9 cellular contexts compared by ENCODE assay signal in genomic region chr10:123139521-123140163, GRCh38. TPM values are rescaled to one million over a fixed set of nuclear protein-coding genes. Genes with fewer than 3 reads are reported as not detected.
A peak's percentile ranks its signal among the peaks of the same experiment; 100 is the strongest.
DNase-seq lines count a peak whose midpoint lies in the region; ATAC-seq and TF ChIP-seq lines count a peak whose summit lies in the region.
"Had no signal": no experiment of that assay in that cellular context is flagged by ENCODE, and none has a peak within 500 bp of the region (broad histone marks: within the 10 kb centered on the region; RNA-seq: fewer than 3 reads in every experiment).

No MANE protein-coding gene starts in this region.

- TF ChIP-seq CTCF in GM06990 (IDR thresholded peaks at IDR 0.05; ENCODE audit: insufficient read depth, low read length, poor library complexity, severe bottlenecking) (no peak), brain (conservative IDR thresholded peaks at IDR 0.05) (no peak), nephron progenitor cell (IDR thresholded peaks at IDR 0.05) (no peak)

- H3K36me3 ChIP-seq in GM06990 (ENCODE audit: control insufficient read depth, insufficient read depth, low read length): no peaks in the 10 kb centered on the region

- no peaks in the 10 kb centered on the region; the same call in 1 of the 2 replicates for H3K27me3 ChIP-seq in GM06990 (replicated peaks; ENCODE audit: control insufficient read depth, insufficient read depth, low read length)

- DNase-seq in GM06990 (ENCODE audit: extremely low read depth, insufficient read length) (no peak), MV-4-11 (lab: John Stamatoyannopoulos, UW) (peak; percentile 43), nephron progenitor cell (peak; percentile 51), H4 (ENCODE audit: low spot score) (no peak), NCI-H146 treated with DMSO at 0.1 percent for 48 hours (lab: John Stamatoyannopoulos, UW; ENCODE audit: unreplicated experiment) (no peak)
- no peak for DNase-seq in stimulated activated CD4-positive, alpha-beta T cell treated with anti-CD3 and anti-CD28 coated beads, Interleukin-4, amount 100 ng/mL, for 24 hours
- DNase-seq: NK-92 treated with Interleukin-12 subunit alpha and Interleukin-12 subunit beta, amount 100 ng/mL, for 24 hours had no signal

- H3K4me3 Mint-ChIP-seq in brain (peak overlapping the region; percentile 32 to 73 (median 68)), nephron progenitor cell (no peak overlapping the region)

- ATAC-seq in HG02885 (IDR thresholded peaks at IDR 0.05; ENCODE audit: poor library complexity, unreplicated experiment): no peak

- peaks cover 100% of the 10 kb centered on the region for H3K27me3 Mint-ChIP-seq in brain
- H3K27me3 Mint-ChIP-seq in nephron progenitor cell (ENCODE audit: low read depth, poor library complexity): peaks cover 100% of the 10 kb centered on the region

- peaks cover 33% of the 10 kb centered on the region for H3K4me1 Mint-ChIP-seq in brain
- H3K4me1 Mint-ChIP-seq in nephron progenitor cell: peaks cover 22% of the 10 kb centered on the region

- peak overlapping the region; percentile 72 for H3K4me3 ChIP-seq in GM06990 (replicated peaks; ENCODE audit: low read depth, low read length)

- H3K9me3 Mint-ChIP-seq in brain: no peaks in the 10 kb centered on the region
- no peaks in the 10 kb centered on the region for H3K9me3 Mint-ChIP-seq in nephron progenitor cell

- no peaks in the 10 kb centered on the region for H3K36me3 Mint-ChIP-seq in brain
- H3K36me3 Mint-ChIP-seq in nephron progenitor cell (ENCODE audit: low read depth): no peaks in the 10 kb centered on the region

- H3K27ac Mint-ChIP-seq in brain: no peak overlapping the region
- no peak overlapping the region for H3K27ac Mint-ChIP-seq in nephron progenitor cell

RNA-seq across cellular contexts. Expression of gene HMX3, which starts 3.9 kb away (rescaled TPM):
- polyA plus RNA-seq in brain (ENCODE audit: insufficient read depth, low read depth, low replicate concordance): 12.9 TPM
- 0.45 TPM in 1 of 2 replicates, not detected in the other for total RNA-seq in H4 (2014; rRNA removed; shearing (Covaris generic))

RNA-seq across cellular contexts. Expression of gene HMX2, which starts 8.3 kb away (rescaled TPM):
- polyA plus RNA-seq in brain (ENCODE audit: insufficient read depth, low read depth, low replicate concordance): 18.3 TPM
- 0.27 TPM in 1 of 2 replicates, not detected in the other for total RNA-seq in H4 (2014; rRNA removed; shearing (Covaris generic))

RNA-seq across cellular contexts. Expression of gene BUB3, which starts 14.6 kb away (rescaled TPM):
- 230 TPM for polyA plus RNA-seq in brain (ENCODE audit: insufficient read depth, low read depth, low replicate concordance)
- total RNA-seq in H4 (2014; rRNA removed; shearing (Covaris generic)): 220 and 223 TPM in 2 replicates

Comparison
In these comparisons a context has a peak if more than half of its experiments do, and no peak if none do; other contexts are left out.
1. DNase-seq: peak in MV-4-11 (single experiment) and nephron progenitor cell (single experiment); none in GM06990 (single experiment), H4 (single experiment), NCI-H146 treated with DMSO at 0.1 percent for 48 hours (single experiment) and stimulated activated CD4-positive, alpha-beta T cell treated with anti-CD3 and anti-CD28 coated beads, Interleukin-4, amount 100 ng/mL, for 24 hours (single experiment).